ENCODE assay signal across 8 cellular contexts in the genomic region with DNA sequence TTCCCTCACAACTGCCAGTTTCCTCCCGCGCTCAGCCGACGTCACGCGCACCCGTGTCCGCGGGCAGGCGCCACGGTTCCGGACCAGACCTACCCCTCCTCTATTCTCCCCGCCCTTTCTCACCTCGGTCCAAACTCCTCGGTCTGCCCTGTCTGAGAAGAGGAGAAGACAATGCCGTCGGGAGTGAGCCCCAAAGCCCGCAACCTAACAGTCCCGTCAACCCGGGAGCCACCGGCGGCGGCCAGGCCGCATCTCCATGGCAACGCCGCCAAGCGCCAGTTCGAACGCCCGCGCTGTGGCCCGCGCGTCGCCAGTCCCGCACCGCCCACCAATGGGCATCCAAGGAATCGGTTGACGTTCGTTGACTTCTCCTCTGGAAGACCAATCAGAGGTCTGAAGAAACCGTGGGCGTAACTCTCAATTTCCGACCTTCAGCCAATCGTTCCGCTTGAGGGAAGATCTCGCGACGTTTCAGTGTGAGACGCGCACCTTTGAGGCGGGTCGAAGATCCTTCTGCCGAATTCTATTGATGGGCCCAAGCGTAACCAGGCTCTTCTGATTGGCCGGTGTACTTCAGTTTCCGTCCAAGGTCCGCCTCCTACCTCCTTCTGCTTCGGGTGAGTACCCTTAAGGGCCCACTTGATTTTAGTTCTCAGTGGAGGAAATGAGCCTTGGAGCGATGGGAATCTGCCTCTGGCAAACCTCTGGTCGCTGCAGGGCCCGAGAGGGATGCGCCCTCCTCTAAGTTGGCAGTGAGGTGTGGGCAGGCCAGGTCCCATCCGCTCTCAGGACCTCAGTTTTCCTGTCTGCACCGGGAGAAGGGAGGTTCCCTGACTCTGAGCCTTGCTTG. TPM values are rescaled to one million over a fixed set of nuclear protein-coding genes. Genes with fewer than 3 reads are reported as not detected.
DNase-seq lines count a peak whose midpoint lies in the region; ATAC-seq and TF ChIP-seq lines count a peak whose summit lies in the region.

KIF24 (minus strand) TSS at position 286 of the 850 bp plus-strand sequence. CDS start 17,922 bp downstream, outside the sequence.
NUDT2 (plus strand) TSS at position 587 of the 850 bp plus-strand sequence. CDS start 9,471 bp downstream, outside the sequence.

- H3K4me1 ChIP-seq in mammary epithelial cell (ENCODE audit: insufficient read depth, low read length) (peaks cover 45% of the 10 kb centered on the region), iPS-20b (ENCODE audit: insufficient read depth, low read length) (peaks cover 6% of the 10 kb centered on the region), skeletal muscle tissue (ENCODE audit: control insufficient read depth in 3 of 3, insufficient read depth in 3 of 3, low read length in 3 of 3) (peaks cover 11 to 23% (median 13%) of the 10 kb centered on the region in 3 donors)

- TF ChIP-seq CTCF in AG04450 (IDR thresholded peaks at IDR 0.05; ENCODE audit: low read depth, low read length) (no peak), WERI-Rb-1 (IDR thresholded peaks at IDR 0.05; ENCODE audit: low read depth, low read length) (no peak), mammary epithelial cell (conservative IDR thresholded peaks at IDR 0.05 in 1 of 2, IDR thresholded peaks at IDR 0.05 in 1 of 2; ENCODE audit: extremely low read depth in 1 of 2, insufficient read depth in 1 of 2, low read depth in 1 of 2, low read length in 2 of 2) (no peak)

- TSS peak; percentile 43 for BruUV-seq in mammary epithelial cell (replicated peaks; lab: Mats Ljungman, UMichigan)

- peak within 1 kb of the TSS; percentile 84 for H3K4me2 ChIP-seq in mammary epithelial cell (ENCODE audit: insufficient read depth, low read depth, low read length)

- 1% methylated on average over 50 of the region's 64 CpGs for WGBS in mammary epithelial cell (ENCODE audit: low coverage, missing lambda C conversion rate)

- POLR2A ChIA-PET in AG04450 (lab: Yijun Ruan, JAX): no interaction called here

- CTCF ChIA-PET in AG04450 (lab: Charles Lee) (no interaction called here), mammary epithelial cell (lab: Charles Lee; ENCODE audit: low non-redundant PET) (no interaction called here)

- dilution Hi-C loops in mammary epithelial cell (cut with HindIII; ENCODE audit: low sequenced_read_pairs): no loop called here

- in situ Hi-C loops in mammary epithelial cell (cut with MboI; ENCODE audit: low sequenced_read_pairs in 2 of 2): loop anchor here in 1 of 2 donors (10.0 kb wide), 1 partner anchor 204 kb away; the partner anchor contains the start of gene DCAF12

- intact Hi-C loops in mammary epithelial cell (cut with micrococcal nuclease): loop anchor here (1.0 to 10.0 kb wide), 4 partner anchors 75 to 854 kb away; partner anchors contain the start of genes DCAF12 and NOL6

- no peaks in the 10 kb centered on the region for H3K36me3 ChIP-seq in WERI-Rb-1
- H3K36me3 ChIP-seq in mammary epithelial cell (ENCODE audit: insufficient read depth, low read length): no peaks in the 10 kb centered on the region
- no peaks in the 10 kb centered on the region for H3K36me3 ChIP-seq in iPS-20b (ENCODE audit: insufficient read depth, low read depth, low read length)
- H3K36me3 ChIP-seq in skeletal muscle tissue (ENCODE audit: control insufficient read depth in 3 of 3, insufficient read depth in 3 of 3, low read length in 3 of 3): no peaks in the 10 kb centered on the region

- H3K27ac ChIP-seq in AG04450 (ENCODE audit: low read depth, low read length): peak within 1 kb of the TSS; percentile 85
- H3K27ac ChIP-seq in WERI-Rb-1: peak within 1 kb of the TSS; percentile 93
- peak within 1 kb of the TSS; percentile 96 for H3K27ac ChIP-seq in mammary epithelial cell (ENCODE audit: insufficient read depth, low read depth, low read length)
- H3K27ac ChIP-seq in iPS-20b (ENCODE audit: low read length): peak within 1 kb of the TSS; percentile 88
- H3K27ac ChIP-seq in skeletal muscle tissue (ENCODE audit: low read depth, low read length): peak within 1 kb of the TSS; percentile 84

- ATAC-seq in GM18907 (IDR thresholded peaks at IDR 0.05; ENCODE audit: unreplicated experiment) (peak; percentile 95), HG03139 (IDR thresholded peaks at IDR 0.05; ENCODE audit: unreplicated experiment) (peak; percentile 93)

- H3K9ac ChIP-seq in mammary epithelial cell (ENCODE audit: insufficient read depth, low read length) (peak within 1 kb of the TSS; percentile 98), iPS-20b (ENCODE audit: low read depth, low read length) (peak within 1 kb of the TSS; percentile 98), skeletal muscle tissue (ENCODE audit: low read depth in 1 of 3, low read length in 3 of 3) (peak within 1 kb of the TSS; percentile 89 to 94 (median 91))

- DNase-seq in AG04450 (ENCODE audit: low read depth, low spot score): peak; percentile 100
- peak; percentile 99 for DNase-seq in NCI-H2196 treated with DMSO at 0.1 percent for 48 hours (lab: John Stamatoyannopoulos, UW; ENCODE audit: unreplicated experiment)
- DNase-seq in WERI-Rb-1: peak; percentile 98
- DNase-seq in mammary epithelial cell: peak; percentile 100

- H3K9me3 ChIP-seq in AG04450 (ENCODE audit: control insufficient read depth, insufficient read depth, low read length): no peaks in the 10 kb centered on the region; the same call in 1 of the 2 replicates
- no peaks in the 10 kb centered on the region for H3K9me3 ChIP-seq in WERI-Rb-1 (ENCODE audit: severe bottlenecking)
- H3K9me3 ChIP-seq in mammary epithelial cell (replicated peaks; ENCODE audit: insufficient read depth, low read length): no peaks in the 10 kb centered on the region
- H3K9me3 ChIP-seq in iPS-20b (ENCODE audit: insufficient read depth, low read depth, low read length): no peaks in the 10 kb centered on the region
- H3K9me3 ChIP-seq in skeletal muscle tissue (ENCODE audit: control insufficient read depth in 3 of 3, low read length in 3 of 3): no peaks in the 10 kb centered on the region

- H3K4me3 ChIP-seq in AG04450 (ENCODE audit: low read depth, low read length): peak within 1 kb of the TSS; percentile 96
- H3K4me3 ChIP-seq in WERI-Rb-1 (ENCODE audit: low read depth, low read length): peak within 1 kb of the TSS; percentile 93
- H3K4me3 ChIP-seq in mammary epithelial cell (replicated peaks in 1 of 3; ENCODE audit: insufficient read depth in 1 of 3, low read depth in 2 of 3, low read length in 3 of 3): peak within 1 kb of the TSS; percentile 85 to 89 (median 86)
- H3K4me3 ChIP-seq in iPS-20b (ENCODE audit: low read length): peak within 1 kb of the TSS; percentile 97
- peak within 1 kb of the TSS; percentile 95 to 97 (median 96) for H3K4me3 ChIP-seq in skeletal muscle tissue (ENCODE audit: low read length in 3 of 3)

- H3K27me3 ChIP-seq in AG04450 (ENCODE audit: control insufficient read depth, insufficient read depth, low read length) (no peaks in the 10 kb centered on the region), WERI-Rb-1 (ENCODE audit: insufficient read depth, low read depth, severe bottlenecking) (no peaks in the 10 kb centered on the region), mammary epithelial cell (ENCODE audit: insufficient read depth, low read length) (no peaks in the 10 kb centered on the region), iPS-20b (ENCODE audit: insufficient read depth, low read length) (no peaks in the 10 kb centered on the region), skeletal muscle tissue (ENCODE audit: control insufficient read depth in 3 of 3, insufficient read depth in 3 of 3, low read length in 3 of 3) (no peaks in the 10 kb centered on the region)

- H3K79me2 ChIP-seq in mammary epithelial cell (ENCODE audit: insufficient read depth, low read length): peaks cover 70% of the 10 kb centered on the region

- H4K20me1 ChIP-seq in mammary epithelial cell (ENCODE audit: insufficient read depth, low read length): no peaks in the 10 kb centered on the region

- H2AFZ ChIP-seq in mammary epithelial cell (ENCODE audit: low read depth, low read length): peak within 1 kb of the TSS; percentile 95

RNA-seq across cellular contexts. Expression of gene KIF24, which starts in this region (rescaled TPM):
- 0.62 and 0.77 TPM in 2 replicates for polyA plus RNA-seq in AG04450 (2011; rRNA removed)
- polyA minus RNA-seq in AG04450 (2011; rRNA and poly(A)+ RNA removed): 1.7 and 1.9 TPM in 2 replicates
- 1 to 10 TPM; 1.3 to 3.9 TPM for total RNA-seq in mammary epithelial cell
- 3.4 TPM for polyA plus RNA-seq in mammary epithelial cell
- polyA minus RNA-seq in mammary epithelial cell: 11.4 TPM
- total RNA-seq in skeletal muscle tissue: 5.7 TPM

RNA-seq across cellular contexts. Expression of gene NUDT2, which starts in this region (rescaled TPM):
- polyA plus RNA-seq in AG04450 (2011; rRNA removed): 41.5 and 44.8 TPM in 2 replicates
- polyA minus RNA-seq in AG04450 (2011; rRNA and poly(A)+ RNA removed): 12.4 and 13.8 TPM in 2 replicates
- 10 to 100 TPM; 17.8 to 22.9 TPM for total RNA-seq in mammary epithelial cell
- 60.3 TPM for polyA plus RNA-seq in mammary epithelial cell
- 15.3 TPM for polyA minus RNA-seq in mammary epithelial cell
- total RNA-seq in skeletal muscle tissue: 32.9 TPM

Comparison
In these comparisons a context has a peak if more than half of its experiments do, and no peak if none do; other contexts are left out.
1. Peak in every context shown above with its lines: DNase-seq, ATAC-seq, H3K4me3 ChIP-seq and H3K27ac ChIP-seq.